21 cellular contexts compared by ENCODE assay signal in the genomic region with DNA sequence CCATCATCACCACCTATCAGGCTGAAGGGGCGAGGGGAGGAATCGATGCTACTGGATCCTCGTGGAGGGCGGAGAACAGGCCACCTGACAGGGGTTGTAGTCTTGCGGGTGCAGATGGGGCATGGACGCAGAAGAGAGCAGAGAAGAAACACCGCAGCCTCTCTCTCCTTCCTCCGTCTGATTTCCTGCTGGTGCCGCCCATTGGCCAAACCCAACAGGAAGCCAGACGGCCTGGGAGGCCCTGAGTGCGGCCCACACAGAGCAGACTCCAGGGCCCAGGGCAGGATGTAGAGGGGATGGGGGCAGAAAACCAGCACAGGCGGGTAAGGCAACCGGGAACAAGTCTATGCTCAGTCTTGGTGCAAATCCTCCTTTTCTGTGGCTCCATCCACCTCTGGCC. TPM values are rescaled to one million over a fixed set of nuclear protein-coding genes. Genes with fewer than 3 reads are reported as not detected.
DNase-seq lines count a peak whose midpoint lies in the region; ATAC-seq and TF ChIP-seq lines count a peak whose summit lies in the region.
"Had no signal": no experiment of that assay in that cellular context is flagged by ENCODE, and none has a peak within 500 bp of the region (broad histone marks: within the 10 kb centered on the region; RNA-seq: fewer than 3 reads in every experiment).

No MANE protein-coding gene starts in this region.

- no peak overlapping the region for H2BK120ac ChIP-seq in neuronal stem cell (ENCODE audit: low read depth, low read length)

- peaks cover 16% of the 10 kb centered on the region for H3K9me3 Mint-ChIP-seq in activated CD4-positive, alpha-beta T cell treated with anti-CD3 and anti-CD28 coated beads for 36 hours (ENCODE audit: low read depth)
- H3K9me3 Mint-ChIP-seq in activated T-helper 17 cell treated with anti-CD3 and anti-CD28 coated beads, Interleukin-2, amount 50 U/mL, for 72 hours: peaks cover 11% of the 10 kb centered on the region

- H3K4ac ChIP-seq in neuronal stem cell (ENCODE audit: low read length): no peak overlapping the region

- H2BK15ac ChIP-seq in neuronal stem cell (ENCODE audit: low read length): no peak overlapping the region

- no peak overlapping the region for H3K23ac ChIP-seq in neuronal stem cell (ENCODE audit: low read depth, low read length, poor library complexity)

- CTCF ChIA-PET in activated CD4-positive, alpha-beta T cell treated with anti-CD3 and anti-CD28 coated beads for 36 hours (lab: Charles Lee): no interaction called here

- H4K8ac ChIP-seq in neuronal stem cell (ENCODE audit: low read depth, low read length): no peak overlapping the region

- H3K18ac ChIP-seq in neuronal stem cell (ENCODE audit: low read length): peak overlapping the region; percentile 22

- H3K9ac ChIP-seq in neuronal stem cell (ENCODE audit: low read depth, low read length, poor library complexity): no peak overlapping the region

- ATAC-seq in activated CD4-positive, alpha-beta T cell treated with anti-CD3 and anti-CD28 coated beads for 36 hours: peak; percentile 63
- peak; percentile 75 for ATAC-seq in activated T-helper 17 cell treated with anti-CD3 and anti-CD28 coated beads, Interleukin-2, amount 50 U/mL, for 72 hours (replicated peaks)
- no peak for ATAC-seq in GM19452 (IDR thresholded peaks at IDR 0.05; ENCODE audit: unreplicated experiment)
- no peak for ATAC-seq in GM18907 (IDR thresholded peaks at IDR 0.05; ENCODE audit: unreplicated experiment)
- no peak for ATAC-seq in GM21360 (IDR thresholded peaks at IDR 0.05; ENCODE audit: unreplicated experiment)
- ATAC-seq: body of pancreas had no signal

- H3K27me3 ChIP-seq in HL-60 (ENCODE audit: insufficient read depth, poor library complexity, severe bottlenecking) (no peaks in the 10 kb centered on the region), neuronal stem cell (ENCODE audit: control insufficient read depth in 3 of 3, insufficient read depth in 3 of 3, low read depth in 1 of 3, low read length in 3 of 3) (peaks cover 0 to 39% (median 0%) of the 10 kb centered on the region in 3 experiments)
- H3K27me3 ChIP-seq: body of pancreas, colonic mucosa, sigmoid colon had no signal

- no peaks in the 10 kb centered on the region for H3K79me1 ChIP-seq in neuronal stem cell (ENCODE audit: low read depth, low read length)

- H2BK12ac ChIP-seq in neuronal stem cell (ENCODE audit: low read length): no peak overlapping the region

- H3K27ac Mint-ChIP-seq in activated CD4-positive, alpha-beta T cell treated with anti-CD3 and anti-CD28 coated beads for 36 hours: no peak overlapping the region
- H3K27ac Mint-ChIP-seq in activated T-helper 17 cell treated with anti-CD3 and anti-CD28 coated beads, Interleukin-2, amount 50 U/mL, for 72 hours: no peak overlapping the region
- H3K27ac Mint-ChIP-seq: activated naive CD4-positive, alpha-beta T cell treated with anti-CD3 and anti-CD28 coated beads, Interleukin-2, amount 50 U/mL, for 24 hours; mesothelial cell of epicardium had no signal

- peaks cover 0 to 5% of the 10 kb centered on the region in 2 donors for H3K9me3 ChIP-seq in neuronal stem cell (replicated peaks in 1 of 2; ENCODE audit: control insufficient read depth in 2 of 2, insufficient read depth in 1 of 2, low read depth in 1 of 2, low read length in 2 of 2)
- H3K9me3 ChIP-seq: body of pancreas, colonic mucosa had no signal

- no peak overlapping the region for H3K4me3 Mint-ChIP-seq in activated CD4-positive, alpha-beta T cell treated with anti-CD3 and anti-CD28 coated beads for 36 hours
- H3K4me3 Mint-ChIP-seq in activated T-helper 17 cell treated with anti-CD3 and anti-CD28 coated beads, Interleukin-2, amount 50 U/mL, for 72 hours: no peak overlapping the region
- H3K4me3 Mint-ChIP-seq: activated naive CD4-positive, alpha-beta T cell treated with anti-CD3 and anti-CD28 coated beads, Interleukin-2, amount 50 U/mL, for 24 hours; mesothelial cell of epicardium had no signal

- peaks cover 4% of the 10 kb centered on the region for H3K36me3 Mint-ChIP-seq in activated CD4-positive, alpha-beta T cell treated with anti-CD3 and anti-CD28 coated beads for 36 hours (ENCODE audit: low read depth)
- no peaks in the 10 kb centered on the region for H3K36me3 Mint-ChIP-seq in activated T-helper 17 cell treated with anti-CD3 and anti-CD28 coated beads, Interleukin-2, amount 50 U/mL, for 72 hours (ENCODE audit: low read depth)

- peak overlapping the region; percentile 66 for H3K27ac ChIP-seq in HL-60 (replicated peaks)
- H3K27ac ChIP-seq in neuronal stem cell (replicated peaks; ENCODE audit: low read length): no peak overlapping the region
- H3K27ac ChIP-seq: 22Rv1, body of pancreas, colonic mucosa, sigmoid colon had no signal

- no peak overlapping the region for H4K91ac ChIP-seq in neuronal stem cell (ENCODE audit: low read depth, low read length, poor library complexity)

- peak overlapping the region; percentile 64 for H2AK5ac ChIP-seq in neuronal stem cell (ENCODE audit: low read depth, low read length)

- H3K4me3 ChIP-seq in HL-60 (replicated peaks; ENCODE audit: insufficient read depth, low read length) (no peak overlapping the region), neuronal stem cell (ENCODE audit: low read length in 2 of 2) (no peak overlapping the region)
- H3K4me3 ChIP-seq: body of pancreas, colonic mucosa, sigmoid colon had no signal

- H2BK5ac ChIP-seq in neuronal stem cell (ENCODE audit: low read length): no peak overlapping the region

- H3K4me2 ChIP-seq in neuronal stem cell (ENCODE audit: insufficient read depth, low read length, poor library complexity, severe bottlenecking): no peak overlapping the region

- H2AFZ ChIP-seq in neuronal stem cell (ENCODE audit: low read length): no peak overlapping the region

- H3K27me3 Mint-ChIP-seq in activated CD4-positive, alpha-beta T cell treated with anti-CD3 and anti-CD28 coated beads for 36 hours: peaks cover 22% of the 10 kb centered on the region
- H3K27me3 Mint-ChIP-seq in activated T-helper 17 cell treated with anti-CD3 and anti-CD28 coated beads, Interleukin-2, amount 50 U/mL, for 72 hours: no peaks in the 10 kb centered on the region

- H3K4me1 Mint-ChIP-seq in activated CD4-positive, alpha-beta T cell treated with anti-CD3 and anti-CD28 coated beads for 36 hours: peaks cover 4% of the 10 kb centered on the region
- H3K4me1 Mint-ChIP-seq in activated T-helper 17 cell treated with anti-CD3 and anti-CD28 coated beads, Interleukin-2, amount 50 U/mL, for 72 hours: peaks cover 5% of the 10 kb centered on the region

- intact Hi-C loops in activated CD4-positive, alpha-beta T cell treated with anti-CD3 and anti-CD28 coated beads for 36 hours (cut with DNase I, micrococcal nuclease): no loop called here

- no CpG with 5 or more reads among the region's 13 CpGs for WGBS in neuronal stem cell (ENCODE audit: extremely low coverage in 2 of 2, insufficient read length in 2 of 2, insufficient replicate concordance in 1 of 2), 2 donors

- no peak for TF ChIP-seq CTCF in HL-60 (IDR thresholded peaks at IDR 0.05; ENCODE audit: insufficient read depth, low read length)

- no peaks in the 10 kb centered on the region for H3K36me3 ChIP-seq in neuronal stem cell (replicated peaks in 1 of 2; ENCODE audit: control insufficient read depth in 2 of 2, insufficient read depth in 2 of 2, low read length in 2 of 2)
- H3K36me3 ChIP-seq: colonic mucosa, sigmoid colon had no signal

- no peak overlapping the region for H3K14ac ChIP-seq in neuronal stem cell (ENCODE audit: low read length)

- peaks cover 6 to 13% of the 10 kb centered on the region in 2 donors for H3K4me1 ChIP-seq in neuronal stem cell (ENCODE audit: control insufficient read depth in 2 of 2, insufficient read depth in 1 of 2, low read depth in 1 of 2, low read length in 2 of 2)
- H3K4me1 ChIP-seq: sigmoid colon had no signal

- DNase-seq in activated CD4-positive, alpha-beta T cell treated with anti-CD3 and anti-CD28 coated beads for 36 hours: peak; percentile 32
- DNase-seq in activated CD4-positive, alpha-beta T cell treated with anti-CD3 and anti-CD28 coated beads, Interleukin-2, amount 50 U/mL, for 1 hour: no peak
- DNase-seq in HL-60 (ENCODE audit: low read depth in 1 of 2, low spot score in 1 of 2) (peak in 1 of 2 experiments; percentile 70), neuronal stem cell (ENCODE audit: low spot score) (no peak)
- DNase-seq: activated CD4-positive, CD25-positive, alpha-beta regulatory T cell; colonic mucosa; foreskin fibroblast; hippocampal formation; NCI-H1105 treated with DMSO at 0.1 percent for 48 hours; NCI-H524 treated with DMSO at 0.1 percent for 48 hours; nucleus accumbens; SHP77 treated with DMSO at 0.1 percent for 48 hours; sigmoid colon had no signal

- POLR2A ChIA-PET in activated CD4-positive, alpha-beta T cell treated with anti-CD3 and anti-CD28 coated beads for 36 hours (lab: Charles Lee): no interaction called here

RNA-seq across cellular contexts. Expression of a gene that starts 15.4 kb away (rescaled TPM):
- under 1 TPM in 1 of 2 experiments, not detected in 1; 0.11 TPM for total RNA-seq in activated CD4-positive, alpha-beta T cell treated with anti-CD3 and anti-CD28 coated beads for 36 hours
- under 1 TPM; 0.21 to 0.26 TPM for total RNA-seq in activated T-helper 17 cell treated with anti-CD3 and anti-CD28 coated beads, Interleukin-2, amount 50 U/mL, for 72 hours
- polyA plus RNA-seq in neuronal stem cell (2013, experiment 1 of 2): 0.78 TPM
- polyA plus RNA-seq in neuronal stem cell (2013, experiment 2 of 2): 0.96 TPM

Comparison
In these comparisons a context has a peak if more than half of its experiments do, and no peak if none do; other contexts are left out.
1. ATAC-seq: peak in activated CD4-positive, alpha-beta T cell treated with anti-CD3 and anti-CD28 coated beads for 36 hours (single experiment) and activated T-helper 17 cell treated with anti-CD3 and anti-CD28 coated beads, Interleukin-2, amount 50 U/mL, for 72 hours (single experiment); none in GM19452 (single experiment), GM18907 (single experiment) and GM21360 (single experiment).